In genomic region chr2:15940661-15941482, GRCh38 we compare ENCODE assay signal across 7 cellular contexts. TPM values are rescaled to one million over a fixed set of nuclear protein-coding genes. Genes with fewer than 3 reads are reported as not detected.
DNase-seq lines count a peak whose midpoint lies in the region; ATAC-seq, FAIRE-seq and TF ChIP-seq lines count a peak whose summit lies in the region.

No MANE protein-coding gene starts in this region.

- H3K4me3 Mint-ChIP-seq in H9 (peak overlapping the region; percentile 94 to 99), T-cell (peak overlapping the region; percentile 52 to 88 (median 55))

- H3K9me3 Mint-ChIP-seq in H9 (peaks cover 6 to 8% of the 10 kb centered on the region in 2 experiments; a peak in 3 of 5 replicates), T-cell (no peaks in the 10 kb centered on the region)

- no peak overlapping the region for H4K91ac ChIP-seq in H9 (ENCODE audit: insufficient read length, low read depth, low read length)

- H3K9me3 ChIP-seq in H9 (ENCODE audit: control insufficient read depth, low read depth, low read length) (no peaks in the 10 kb centered on the region), right cardiac atrium (ENCODE audit: control insufficient read depth, low read length) (no peaks in the 10 kb centered on the region)

- no peak overlapping the region for H2BK12ac ChIP-seq in H9 (ENCODE audit: insufficient read length, low read depth, low read length)

- peak overlapping the region; percentile 98 for H3K4me2 ChIP-seq in H9 (ENCODE audit: insufficient read depth, insufficient read length, low read length)

- POLR2A ChIA-PET in T-cell (lab: Charles Lee) = no interaction called here

- no peaks in the 10 kb centered on the region for H3K27me3 ChIP-seq in H9 (ENCODE audit: insufficient read depth, low read length)
- H3K27me3 ChIP-seq in right cardiac atrium (ENCODE audit: control insufficient read depth, insufficient read depth) = no peaks in the 10 kb centered on the region

- no peak overlapping the region for H3K4ac ChIP-seq in H9 (ENCODE audit: low read depth, low read length)

- no peaks in the 10 kb centered on the region for H4K20me1 ChIP-seq in H9 (ENCODE audit: control insufficient read depth, insufficient read depth, insufficient read length)

- FAIRE-seq in HTR-8/SVneo (lab: Jason Lieb, UNC) = no peak

- no peak overlapping the region for H3T11ph ChIP-seq in H9 (ENCODE audit: low read length)

- H3K4me1 Mint-ChIP-seq in H9 (peaks cover 58% of the 10 kb centered on the region in 2 experiments), T-cell (peaks cover 32 to 39% (median 38%) of the 10 kb centered on the region in 3 donors)

- H3K4me1 ChIP-seq in H9 (ENCODE audit: insufficient read depth, low read length) (peaks cover 10% of the 10 kb centered on the region), right cardiac atrium (ENCODE audit: control insufficient read depth, insufficient read depth, low read length) (no peaks in the 10 kb centered on the region)

- H3K23me2 ChIP-seq in H9 (ENCODE audit: insufficient read length, low read depth, low read length, poor library complexity, severe bottlenecking) = peaks cover 17% of the 10 kb centered on the region

- H3K4me3 ChIP-seq in right cardiac atrium (ENCODE audit: low read length) = peak overlapping the region; percentile 31

- H2AFZ ChIP-seq in H9 (ENCODE audit: low read length) = no peak overlapping the region

- no peak overlapping the region for H2BK5ac ChIP-seq in H9 (ENCODE audit: insufficient read length, low read length)

- no peak overlapping the region for H4K8ac ChIP-seq in H9 (replicated peaks; ENCODE audit: insufficient read length, low read depth, low read length)

- peak overlapping the region; percentile 36; the same call in 1 of the 2 replicates for H3K14ac ChIP-seq in H9 (ENCODE audit: insufficient read depth, low read length)

- no peak for TF ChIP-seq CTCF in H9 (conservative IDR thresholded peaks at IDR 0.05)

- H3K23ac ChIP-seq in H9 (ENCODE audit: insufficient read length, low read depth, low read length) = no peak overlapping the region

- H2AK5ac ChIP-seq in H9 (ENCODE audit: insufficient read length, low read length) = no peak overlapping the region

- no peak for DNase-seq in H9
- peak in 2 of 34 experiments; percentile 6 to 32 for DNase-seq in T-cell
- DNase-seq in right cardiac atrium = peak in 1 of 3 donors; percentile 47
- peak; percentile 56 for DNase-seq in sciatic nerve (ENCODE audit: low spot score)
- no peak for DNase-seq in HTR-8/SVneo (ENCODE audit: insufficient read length, low spot score)
- DNase-seq in DMS153 (lab: John Stamatoyannopoulos, UW) = no peak
- DNase-seq in effector CD8-positive, alpha-beta T cell (lab: John Stamatoyannopoulos, UW) = no peak

- intact Hi-C loops in right cardiac atrium (cut with DNase I) = loop anchor here in 3 of 4 donors (5.0 to 10.0 kb wide), 5 partner anchors 341 to 666 kb away; no protein-coding TSS in a partner anchor
- intact Hi-C loops in sciatic nerve (cut with DNase I) = loop anchor here (10.0 kb wide), 1 partner anchor 344 kb away; no protein-coding TSS in a partner anchor

- ATAC-seq in T-cell (replicated peaks in 1 of 4) (no peak), right cardiac atrium (peak; percentile 3 to 6), sciatic nerve (peak; percentile 4)

- no peaks in the 10 kb centered on the region for H3K79me1 ChIP-seq in H9 (ENCODE audit: insufficient read depth, low read depth, low read length, poor library complexity, severe bottlenecking)

- H3K79me2 ChIP-seq in H9 (ENCODE audit: insufficient read depth, low read length) = peaks cover 43% of the 10 kb centered on the region

- no CpG with 5 or more reads among the region's 52 CpGs for WGBS in H9 (ENCODE audit: extremely low coverage, insufficient read length, low lambda C conversion rate)
- WGBS in right cardiac atrium = under 1% methylated on average over 52 of the region's 52 CpGs

- peaks cover 36 to 37% (median 36%) of the 10 kb centered on the region in 3 experiments for H3K36me3 Mint-ChIP-seq in H9 (ENCODE audit: insufficient read depth in 1 of 3, low read depth in 3 of 3)
- no peaks in the 10 kb centered on the region for H3K36me3 Mint-ChIP-seq in T-cell

- H3K27ac Mint-ChIP-seq in H9 = peak overlapping the region; percentile 87 to 98 (median 91)
- H3K27ac Mint-ChIP-seq in T-cell = no peak overlapping the region

- H3K27me3 Mint-ChIP-seq in H9 (ENCODE audit: low read depth) (peaks cover 5% of the 10 kb centered on the region), T-cell (peaks cover 36 to 65% of the 10 kb centered on the region in 2 donors)

- H2BK15ac ChIP-seq in H9 (ENCODE audit: low read depth, low read length) = no peak overlapping the region

- H3K9ac ChIP-seq in H9 (ENCODE audit: extremely low read depth, insufficient read length, low read length) = peak overlapping the region; percentile 62

- H3K27ac ChIP-seq in H9 (ENCODE audit: insufficient read length, low read depth, low read length) (no peak overlapping the region), right cardiac atrium (ENCODE audit: low read length) (no peak overlapping the region)

- no peak overlapping the region for H3K56ac ChIP-seq in H9 (ENCODE audit: insufficient read length, low read depth, low read length)

- no peak overlapping the region for H3K18ac ChIP-seq in H9 (ENCODE audit: insufficient read length, low read depth, low read length)

- no peak overlapping the region for H4K5ac ChIP-seq in H9 (ENCODE audit: insufficient read length, low read depth, low read length)

- H2BK120ac ChIP-seq in H9 (ENCODE audit: low read depth, low read length, poor library complexity, severe bottlenecking) = no peak overlapping the region

- no peak overlapping the region for H2BK20ac ChIP-seq in H9 (ENCODE audit: low read depth, low read length, poor library complexity, severe bottlenecking)

- CTCF ChIA-PET in T-cell (lab: Charles Lee) = interaction anchor here (0.5 to 1.6 kb wide), 4 partner anchors 340 to 668 kb away, joined by 3 to 6 read pairs (median 3); no protein-coding TSS in a partner anchor

RNA-seq across cellular contexts. Expression of gene MYCN, which starts 0.5 kb away (rescaled TPM):
- 100.0 and 105 TPM in 2 replicates for total RNA-seq in H9 (2021)
- total RNA-seq in T-cell = 1 to 10 TPM in 3 of 5 donors, under 1 TPM in 2; 0.25 to 1.5 (median 1.3) TPM
- total RNA-seq in right cardiac atrium = under 1 TPM; 0.23 to 0.42 (median 0.33) TPM
- polyA plus RNA-seq in right cardiac atrium = 0.29 TPM
- 7.0 TPM for total RNA-seq in sciatic nerve

Comparison
In these comparisons a context has a peak if more than half of its experiments do, and no peak if none do; other contexts are left out.
1. H3K27ac Mint-ChIP-seq: peak in H9 (3 of 3); none in T-cell (0 of 2).
2. ATAC-seq: peak in right cardiac atrium (2 of 2) and sciatic nerve (single experiment); none in T-cell (0 of 4).
3. RNA of gene MYCN, which starts 0.5 kb away (total RNA-seq): 100.0 to 105 TPM in H9; 7.0 TPM in sciatic nerve (single experiment), 0.25 to 1.5 TPM in T-cell and 0.23 to 0.42 TPM in right cardiac atrium; every median in the first group is over 10 times any median in the second.